In genomic region chr16:8087597-8088279, GRCh38 we compare ENCODE assay signal across 15 cellular contexts.
"Had no signal": no experiment of that assay in that cellular context is flagged by ENCODE, and none has a peak within 500 bp of the region (broad histone marks: within the 10 kb centered on the region; RNA-seq: fewer than 3 reads in every experiment).

No MANE protein-coding gene starts in this region.

- ATAC-seq: effector memory CD8-positive, alpha-beta T cell; naive thymus-derived CD8-positive, alpha-beta T cell had no signal

- H3K4me3 Mint-ChIP-seq: effector memory CD8-positive, alpha-beta T cell; naive thymus-derived CD8-positive, alpha-beta T cell had no signal

- DNase-seq: activated CD4-positive, alpha-beta T cell treated with anti-CD3 and anti-CD28 coated beads, Interleukin-2, amount 50 U/mL, for 1 hour; activated CD4-positive, CD25-positive, alpha-beta regulatory T cell; activated naive CD4-positive, alpha-beta T cell; activated T-cell treated with anti-CD3 and anti-CD28 coated beads for 4 hours; aorta; dermis blood vessel endothelial cell; effector memory CD8-positive, alpha-beta T cell; islet precursor cell; naive thymus-derived CD8-positive, alpha-beta T cell; stimulated activated CD4-positive, alpha-beta T cell treated with anti-CD3 and anti-CD28 coated beads, Interleukin-4, amount 100 ng/mL, for 24 hours; substantia nigra; T-helper 2 cell; trophoblast cell had no signal

- H3K4me3 ChIP-seq: skin epidermis had no signal

- H3K36me3 Mint-ChIP-seq: naive thymus-derived CD8-positive, alpha-beta T cell had no signal

- H3K27ac Mint-ChIP-seq: effector memory CD8-positive, alpha-beta T cell; naive thymus-derived CD8-positive, alpha-beta T cell had no signal

- H3K27ac ChIP-seq: neutrophil had no signal

- H3K27me3 ChIP-seq: neutrophil had no signal

- H3K36me3 ChIP-seq: neutrophil had no signal

- H3K9me3 ChIP-seq: neutrophil had no signal

- H3K27me3 Mint-ChIP-seq: effector memory CD8-positive, alpha-beta T cell had no signal
